24 cellular contexts compared by ENCODE assay signal in the genomic region with DNA sequence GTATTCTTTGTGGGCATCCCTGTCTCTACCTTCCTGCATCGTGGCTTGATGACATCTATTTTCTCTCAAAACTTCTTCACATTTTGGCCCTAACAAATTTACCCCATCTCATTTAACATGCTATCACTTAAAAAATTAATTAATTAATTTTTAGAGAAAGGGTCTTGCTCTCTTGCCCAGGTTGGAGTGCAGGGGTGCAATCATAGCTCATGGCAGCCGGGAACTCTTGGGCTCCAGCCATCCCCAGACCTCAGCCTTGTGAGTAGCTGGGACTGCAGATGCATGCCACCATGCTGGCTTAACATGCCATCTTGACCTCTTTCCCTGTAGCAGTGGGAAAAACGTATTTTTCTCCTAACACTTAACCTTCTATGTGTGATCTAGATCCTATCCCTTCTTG. TPM values are rescaled to one million over a fixed set of nuclear protein-coding genes. Genes with fewer than 3 reads are reported as not detected.
A peak's percentile ranks its signal among the peaks of the same experiment; 100 is the strongest.
DNase-seq lines count a peak whose midpoint lies in the region; ATAC-seq, FAIRE-seq and TF ChIP-seq lines count a peak whose summit lies in the region.
"Had no signal": no experiment of that assay in that cellular context is flagged by ENCODE, and none has a peak within 500 bp of the region (broad histone marks: within the 10 kb centered on the region; RNA-seq: fewer than 3 reads in every experiment).

No MANE protein-coding gene starts in this region.

- BruUV-seq in K562 (replicated peaks; lab: Mats Ljungman, UMichigan) (no TSS peak), Calu3 (replicated peaks; lab: Mats Ljungman, UMichigan) (no TSS peak)

- no peak overlapping the region for H3K9ac ChIP-seq in K562 (ENCODE audit: insufficient read depth in 1 of 2, low read depth in 2 of 2, low read length in 2 of 2)

- H3K27me3 ChIP-seq in K562 (ENCODE audit: control insufficient read depth in 2 of 2, insufficient read depth in 2 of 2, low read length in 2 of 2): no peaks in the 10 kb centered on the region
- no peaks in the 10 kb centered on the region for H3K27me3 ChIP-seq in neutrophil
- H3K27me3 ChIP-seq in vagina: no peaks in the 10 kb centered on the region
- no peaks in the 10 kb centered on the region for H3K27me3 ChIP-seq in heart right ventricle
- no peaks in the 10 kb centered on the region for H3K27me3 ChIP-seq in spleen (replicated peaks in 1 of 7)
- H3K27me3 ChIP-seq: colonic mucosa had no signal

- no peaks in the 10 kb centered on the region for H3K9me1 ChIP-seq in K562 (ENCODE audit: control insufficient read depth, insufficient read depth, low read length)

- H3K79me2 ChIP-seq in K562 (ENCODE audit: control insufficient read depth, insufficient read depth, low read length): peaks cover 38% of the 10 kb centered on the region

- no peak overlapping the region for H3K4me3 Mint-ChIP-seq in activated CD4-positive, alpha-beta memory T cell treated with anti-CD3 and anti-CD28 coated beads, Interleukin-2, amount 10 ng/mL, durations not matched to agents 7 days and 5 days
- no peak overlapping the region for H3K4me3 Mint-ChIP-seq in activated CD4-positive, alpha-beta memory T cell treated with anti-CD3 and anti-CD28 coated beads for 36 hours
- H3K4me3 Mint-ChIP-seq in Calu3 (ENCODE audit: low read depth, unreplicated experiment): no peak overlapping the region
- H3K4me3 Mint-ChIP-seq: activated naive CD4-positive, alpha-beta T cell treated with anti-CD3 and anti-CD28 coated beads, Interleukin-2, amount 10 ng/mL, durations not matched to agents 7 days and 5 days; brain had no signal

- no peak for TF ChIP-seq POLR2A in K562 (conservative IDR thresholded peaks at IDR 0.05)
- no peak for TF ChIP-seq POLR2A in vagina (IDR thresholded peaks at IDR 0.05)
- TF ChIP-seq POLR2A in spleen (IDR thresholded peaks at IDR 0.05): no peak

- intact Hi-C loops in activated CD4-positive, alpha-beta memory T cell treated with anti-CD3 and anti-CD28 coated beads for 36 hours (cut with micrococcal nuclease): loop anchor here (1.0 to 10.0 kb wide), 3 partner anchors 11 to 514 kb away; partner anchors contain the start of gene AP3S2
- intact Hi-C loops in K562 (cut with micrococcal nuclease): no loop called here
- intact Hi-C loops in vagina (cut with DNase I): no loop called here
- intact Hi-C loops in heart right ventricle (cut with DNase I): no loop called here
- intact Hi-C loops in Calu3 (cut with micrococcal nuclease; ENCODE audit: unreplicated experiment): no loop called here
- intact Hi-C loops in spleen (cut with DNase I; ENCODE audit: low total_unique reads): no loop called here

- H3K9me3 ChIP-seq in K562 (replicated peaks; ENCODE audit: control insufficient read depth, insufficient read depth, low read depth, low read length) (no peaks in the 10 kb centered on the region), neutrophil (no peaks in the 10 kb centered on the region), vagina (no peaks in the 10 kb centered on the region), heart right ventricle (no peaks in the 10 kb centered on the region), spleen (no peaks in the 10 kb centered on the region)
- H3K9me3 ChIP-seq: A549, colonic mucosa had no signal

- H3K27ac Mint-ChIP-seq in activated CD4-positive, alpha-beta memory T cell treated with anti-CD3 and anti-CD28 coated beads, Interleukin-2, amount 10 ng/mL, durations not matched to agents 7 days and 5 days: peak overlapping the region; percentile 80
- no peak overlapping the region for H3K27ac Mint-ChIP-seq in activated CD4-positive, alpha-beta memory T cell treated with anti-CD3 and anti-CD28 coated beads for 36 hours
- no peak overlapping the region for H3K27ac Mint-ChIP-seq in Calu3 (ENCODE audit: unreplicated experiment)

- in situ Hi-C loops in K562 (cut with MboI): no loop called here

- H3K4me2 ChIP-seq in K562 (ENCODE audit: insufficient read depth, low read length): no peak overlapping the region

- no peaks in the 10 kb centered on the region for H3K9me3 Mint-ChIP-seq in activated CD4-positive, alpha-beta memory T cell treated with anti-CD3 and anti-CD28 coated beads, Interleukin-2, amount 10 ng/mL, durations not matched to agents 7 days and 5 days
- H3K9me3 Mint-ChIP-seq in activated CD4-positive, alpha-beta memory T cell treated with anti-CD3 and anti-CD28 coated beads for 36 hours: peaks cover 3% of the 10 kb centered on the region
- H3K9me3 Mint-ChIP-seq in Calu3 (ENCODE audit: low read depth, unreplicated experiment): peaks cover 2% of the 10 kb centered on the region
- H3K9me3 Mint-ChIP-seq: CD4-positive, alpha-beta T cell had no signal

- ATAC-seq in K562: no peak
- ATAC-seq in heart right ventricle: no peak
- ATAC-seq: A549, HepG2, PC-3 had no signal

- CTCF ChIA-PET in activated CD4-positive, alpha-beta memory T cell treated with anti-CD3 and anti-CD28 coated beads, Interleukin-2, amount 10 ng/mL, durations not matched to agents 7 days and 5 days (lab: Charles Lee): interaction anchor here (1.0 to 2.0 kb wide), 6 partner anchors 10 to 90 kb away, joined by 3 to 6 read pairs (median 4); no protein-coding TSS in a partner anchor
- CTCF ChIA-PET in activated CD4-positive, alpha-beta memory T cell treated with anti-CD3 and anti-CD28 coated beads for 36 hours (lab: Charles Lee): interaction anchor here (0.6 to 1.2 kb wide), 2 partner anchors 46 to 117 kb away, joined by 3 to 5 read pairs; no protein-coding TSS in a partner anchor
- CTCF ChIA-PET in K562 (lab: Yijun Ruan, JAX; ENCODE audit: low intra/inter-chr PET ratio) (interaction anchor here (0.6 kb wide), 1 partner anchor 20 kb away, joined by 3 read pairs; the partner anchor contains the start of gene IQGAP1), Calu3 (lab: Charles Lee) (interaction anchor here (0.7 to 1.7 kb wide), 2 partner anchors 11 to 35 kb away, joined by 5 read pairs; no protein-coding TSS in a partner anchor)

- H3K36me3 ChIP-seq in K562 (ENCODE audit: control insufficient read depth, insufficient read depth, low read length) (no peaks in the 10 kb centered on the region), neutrophil (peaks cover 4% of the 10 kb centered on the region), vagina (no peaks in the 10 kb centered on the region), heart right ventricle (peaks cover 0 to 10% (median 0%) of the 10 kb centered on the region in 9 donors), spleen (peaks cover 0 to 11% (median 0%) of the 10 kb centered on the region in 6 donors)
- H3K36me3 ChIP-seq: colonic mucosa had no signal

- TF ChIP-seq RAD21 in K562 (CRISPR knock-in tag; conservative IDR thresholded peaks at IDR 0.05 in 1 of 2, IDR thresholded peaks at IDR 0.05 in 1 of 2): no peak

- H3K4me3 ChIP-seq in K562: no peak overlapping the region
- H3K4me3 ChIP-seq in neutrophil (ENCODE audit: low read depth in 1 of 2, low read length in 1 of 2): no peak overlapping the region
- H3K4me3 ChIP-seq in vagina: no peak overlapping the region
- H3K4me3 ChIP-seq in heart right ventricle: no peak overlapping the region
- no peak overlapping the region for H3K4me3 ChIP-seq in spleen
- H3K4me3 ChIP-seq: A549, colonic mucosa had no signal

- H3K4me1 Mint-ChIP-seq in activated CD4-positive, alpha-beta memory T cell treated with anti-CD3 and anti-CD28 coated beads, Interleukin-2, amount 10 ng/mL, durations not matched to agents 7 days and 5 days: peaks cover 81% of the 10 kb centered on the region
- H3K4me1 Mint-ChIP-seq in activated CD4-positive, alpha-beta memory T cell treated with anti-CD3 and anti-CD28 coated beads for 36 hours (ENCODE audit: low read depth): peaks cover 82% of the 10 kb centered on the region
- peaks cover 64% of the 10 kb centered on the region for H3K4me1 Mint-ChIP-seq in Calu3 (ENCODE audit: low read depth, unreplicated experiment)

- WGBS in K562 (ENCODE audit: insufficient coverage, low coverage, missing lambda C conversion rate): 61% methylated on average over 3 of the region's 3 CpGs
- 91 to 97% methylated on average over 3 of the region's 3 CpGs for WGBS in heart right ventricle, 2 donors
- WGBS in spleen, 5 donors: 72 to 94% (median 89%) methylated on average over 3 of the region's 3 CpGs

- FAIRE-seq in K562 (lab: Jason Lieb, UNC): no peak
- FAIRE-seq: A549, endothelial cell of umbilical vein, frontal cortex, HepG2 had no signal

- DNase-seq in activated CD4-positive, alpha-beta memory T cell treated with anti-CD3 and anti-CD28 coated beads, Interleukin-2, amount 10 ng/mL, durations not matched to agents 7 days and 5 days: no peak
- no peak for DNase-seq in activated CD4-positive, alpha-beta memory T cell treated with anti-CD3 and anti-CD28 coated beads for 36 hours
- DNase-seq in K562 (ENCODE audit: extremely low read depth in 1 of 4, low spot score in 3 of 4) (no peak), vagina (ENCODE audit: extremely low spot score in 2 of 2) (no peak), heart right ventricle (no peak), Calu3 (no peak), spleen (no peak)
- DNase-seq: activated CD8-positive, alpha-beta memory T cell treated with anti-CD3 and anti-CD28 coated beads, Interleukin-2, amount 50 U/mL, for 48 hours; CD4-positive, alpha-beta T cell; colonic mucosa; GOT3; left cardiac atrium; NCI-H146; nucleus accumbens; PC-3; right cardiac atrium had no signal

- peaks cover 50% of the 10 kb centered on the region for H3K36me3 Mint-ChIP-seq in activated CD4-positive, alpha-beta memory T cell treated with anti-CD3 and anti-CD28 coated beads, Interleukin-2, amount 10 ng/mL, durations not matched to agents 7 days and 5 days (ENCODE audit: low read depth)
- H3K36me3 Mint-ChIP-seq in activated CD4-positive, alpha-beta memory T cell treated with anti-CD3 and anti-CD28 coated beads for 36 hours: peaks cover 19% of the 10 kb centered on the region
- peaks cover 24% of the 10 kb centered on the region for H3K36me3 Mint-ChIP-seq in Calu3 (ENCODE audit: insufficient read depth, unreplicated experiment)

- TF ChIP-seq CTCF in K562 (IDR thresholded peaks at IDR 0.05 in 2 of 3, conservative IDR thresholded peaks at IDR 0.05 in 1 of 3; ENCODE audit: insufficient read depth in 2 of 3, low read depth in 1 of 3, low read length in 3 of 3) (no peak), neutrophil (IDR thresholded peaks at IDR 0.05) (no peak), vagina (IDR thresholded peaks at IDR 0.05) (no peak), heart right ventricle (IDR thresholded peaks at IDR 0.05) (no peak), Calu3 (IDR thresholded peaks at IDR 0.05; ENCODE audit: unreplicated experiment) (no peak), spleen (IDR thresholded peaks at IDR 0.05 in 8 of 11, conservative IDR thresholded peaks at IDR 0.05 in 3 of 11) (no peak)

- no peaks in the 10 kb centered on the region for H3K27me3 Mint-ChIP-seq in activated CD4-positive, alpha-beta memory T cell treated with anti-CD3 and anti-CD28 coated beads, Interleukin-2, amount 10 ng/mL, durations not matched to agents 7 days and 5 days
- H3K27me3 Mint-ChIP-seq in activated CD4-positive, alpha-beta memory T cell treated with anti-CD3 and anti-CD28 coated beads for 36 hours: no peaks in the 10 kb centered on the region
- H3K27me3 Mint-ChIP-seq in Calu3 (ENCODE audit: unreplicated experiment): no peaks in the 10 kb centered on the region
- H3K27me3 Mint-ChIP-seq: activated naive CD4-positive, alpha-beta T cell treated with anti-CD3 and anti-CD28 coated beads, Interleukin-2, amount 10 ng/mL, durations not matched to agents 7 days and 5 days; CD4-positive, alpha-beta T cell; stimulated activated naive CD8-positive, alpha-beta T cell treated with anti-CD3 and anti-CD28 coated beads, Interleukin-15, amount 100 ng/mL, for 72 hours had no signal

- H3K27ac ChIP-seq in K562 (ENCODE audit: extremely low read depth, low read depth, low read length) (no peak overlapping the region), neutrophil (peak overlapping the region; percentile 33), vagina (peak overlapping the region; percentile 34), heart right ventricle (peak overlapping the region in 2 of 10 donors; percentile 29 to 65), spleen (peak overlapping the region in 4 of 8 donors; percentile 6 to 65 (median 53))

- no peak for TF ChIP-seq EP300 in K562 (IDR thresholded peaks at IDR 0.05; ENCODE audit: low read length)

- POLR2A ChIA-PET in activated CD4-positive, alpha-beta memory T cell treated with anti-CD3 and anti-CD28 coated beads, Interleukin-2, amount 10 ng/mL, durations not matched to agents 7 days and 5 days (lab: Charles Lee): interaction anchor here (1.1 to 2.7 kb wide), 6 partner anchors 10 to 47 kb away, joined by 3 to 40 read pairs (median 10); partner anchors contain the start of gene IQGAP1
- POLR2A ChIA-PET in activated CD4-positive, alpha-beta memory T cell treated with anti-CD3 and anti-CD28 coated beads for 36 hours (lab: Charles Lee): interaction anchor here (1.2 to 2.0 kb wide), 5 partner anchors 10 to 70 kb away, joined by 3 to 19 read pairs (median 5); no protein-coding TSS in a partner anchor
- POLR2A ChIA-PET in K562 (lab: Yijun Ruan, JAX): no interaction called here

- no peak overlapping the region for H2AFZ ChIP-seq in K562 (ENCODE audit: low read depth, low read length)

- no peaks in the 10 kb centered on the region for H4K20me1 ChIP-seq in K562 (replicated peaks; ENCODE audit: control insufficient read depth, insufficient read depth, low read length)

- peaks cover 0 to 13% of the 10 kb centered on the region in 2 experiments; a peak in 4 of 5 replicates for H3K4me1 ChIP-seq in K562 (replicated peaks in 1 of 2; ENCODE audit: control insufficient read depth in 2 of 2, insufficient read depth in 2 of 2, low read length in 2 of 2)
- H3K4me1 ChIP-seq in neutrophil (ENCODE audit: control insufficient read depth in 1 of 2, insufficient read depth in 1 of 2, low read depth in 1 of 2, low read length in 1 of 2): peaks cover 58 to 59% of the 10 kb centered on the region in 2 experiments
- peaks cover 66% of the 10 kb centered on the region for H3K4me1 ChIP-seq in vagina
- H3K4me1 ChIP-seq in heart right ventricle: peaks cover 14 to 89% (median 68%) of the 10 kb centered on the region in 9 donors
- H3K4me1 ChIP-seq in spleen: peaks cover 24 to 92% (median 80%) of the 10 kb centered on the region in 6 donors

RNA-seq across cellular contexts. Expression of gene IQGAP1, which starts 20.6 kb away (rescaled TPM):
- total RNA-seq in activated CD4-positive, alpha-beta memory T cell treated with anti-CD3 and anti-CD28 coated beads, Interleukin-2, amount 10 ng/mL, durations not matched to agents 7 days and 5 days: 100 to 1,000 TPM; 229 to 240 TPM
- total RNA-seq in activated CD4-positive, alpha-beta memory T cell treated with anti-CD3 and anti-CD28 coated beads for 36 hours: 100 to 1,000 TPM; 186 to 207 TPM
- 115 and 218 TPM in 2 replicates for total RNA-seq in K562 (2011; cell fraction: chromatin; rRNA removed; ENCODE audit: low replicate concordance)
- total RNA-seq in K562 (2011; cell fraction: nucleolus; rRNA removed): 41.1 and 55.2 TPM in 2 replicates
- total RNA-seq in K562 (2011; cell fraction: nucleoplasm; rRNA removed): 77.8 and 117 TPM in 2 replicates
- 67.1 and 76.0 TPM in 2 replicates for total RNA-seq in K562 (2014; rRNA removed)
- 81.0 and 96.7 TPM in 2 replicates for total RNA-seq in K562 (2014; rRNA removed; fragmentation: Illumina TruSeq; extraction: Trizol)
- total RNA-seq in K562 (2015; rRNA removed; fragmentation: Illumina TruSeq; extraction: Trizol): 143 and 150 TPM in 2 replicates
- total RNA-seq in K562 (2021): 59.6 and 63.9 TPM in 2 replicates
- 71.8 and 77.7 TPM in 2 replicates for polyA plus RNA-seq in K562 (2011; rRNA removed)
- polyA plus RNA-seq in K562 (2011; cell fraction: cytosol; rRNA removed): 29.0 and 29.2 TPM in 2 replicates
- 69.9 and 288 TPM in 2 replicates for polyA plus RNA-seq in K562 (2011; cell fraction: nucleus; rRNA removed)
- polyA plus RNA-seq in K562 (2012): 56.8 and 73.8 TPM in 2 replicates
- polyA plus RNA-seq in K562 (2014; fragmentation: Illumina TruSeq; extraction: Trizol): 116 and 125 TPM in 2 replicates
- 10 to 100 TPM; 37.6 to 38.7 TPM for polyA plus RNA-seq in K562 (2014; fragmentation: Nextera tagmentation; extraction: Ambion mirVana)
- polyA plus RNA-seq in K562 (2014; rRNA removed): 68.7 and 79.2 TPM in 2 replicates
- polyA minus RNA-seq in K562 (2011; rRNA and poly(A)+ RNA removed): 235 and 252 TPM in 2 replicates
- 46.9 and 64.3 TPM in 2 replicates for polyA minus RNA-seq in K562 (2011; cell fraction: cytosol; rRNA and poly(A)+ RNA removed)
- polyA minus RNA-seq in K562 (2011; cell fraction: nucleus; rRNA and poly(A)+ RNA removed): 69.3 and 393 TPM in 2 replicates
- 261 TPM for total RNA-seq in vagina
- 10 to 100 TPM; 28.6 to 81.7 (median 35.0) TPM for total RNA-seq in heart right ventricle
- polyA plus RNA-seq in heart right ventricle: 10 to 100 TPM; 29.5 to 41.7 TPM
- total RNA-seq in Calu3 (2022): 193 and 206 TPM in 2 replicates
- 100 to 1,000 TPM; 190 to 282 (median 261) TPM for total RNA-seq in spleen
- polyA plus RNA-seq in spleen: 10 to 100 TPM; 48.1 to 72.0 (median 51.6) TPM

RNA-seq across cellular contexts. Expression of gene ZNF774, which starts 56.6 kb away (rescaled TPM):
- 1 to 10 TPM in 1 of 2 experiments, under 1 TPM in 1; 0.83 to 1.0 TPM for total RNA-seq in activated CD4-positive, alpha-beta memory T cell treated with anti-CD3 and anti-CD28 coated beads, Interleukin-2, amount 10 ng/mL, durations not matched to agents 7 days and 5 days
- 1 to 10 TPM in 1 of 2 experiments, under 1 TPM in 1; 0.68 to 1.1 TPM for total RNA-seq in activated CD4-positive, alpha-beta memory T cell treated with anti-CD3 and anti-CD28 coated beads for 36 hours
- 9.0 and 9.3 TPM in 2 replicates for total RNA-seq in K562 (2011; cell fraction: chromatin; rRNA removed; ENCODE audit: low replicate concordance)
- 4.6 and 5.3 TPM in 2 replicates for total RNA-seq in K562 (2011; cell fraction: nucleolus; rRNA removed)
- total RNA-seq in K562 (2011; cell fraction: nucleoplasm; rRNA removed): 5.6 and 9.1 TPM in 2 replicates
- total RNA-seq in K562 (2014; rRNA removed): 1.00 and 1.6 TPM in 2 replicates
- total RNA-seq in K562 (2014; rRNA removed; fragmentation: Illumina TruSeq; extraction: Trizol): 0.95 and 1.9 TPM in 2 replicates
- total RNA-seq in K562 (2015; rRNA removed; fragmentation: Illumina TruSeq; extraction: Trizol): 1.2 TPM in 2 replicates
- 1.2 and 3.0 TPM in 2 replicates for total RNA-seq in K562 (2021)
- 1.5 and 1.6 TPM in 2 replicates for polyA plus RNA-seq in K562 (2011; rRNA removed)
- polyA plus RNA-seq in K562 (2011; cell fraction: cytosol; rRNA removed): 0.97 and 1.7 TPM in 2 replicates
- 3.0 and 3.2 TPM in 2 replicates for polyA plus RNA-seq in K562 (2011; cell fraction: nucleus; rRNA removed)
- 1.1 and 1.3 TPM in 2 replicates for polyA plus RNA-seq in K562 (2012)
- polyA plus RNA-seq in K562 (2014; fragmentation: Illumina TruSeq; extraction: Trizol): 1.7 and 3.9 TPM in 2 replicates
- under 1 TPM; 0.32 to 0.34 TPM for polyA plus RNA-seq in K562 (2014; fragmentation: Nextera tagmentation; extraction: Ambion mirVana)
- 1.7 and 2.0 TPM in 2 replicates for polyA plus RNA-seq in K562 (2014; rRNA removed)
- 2.9 and 3.1 TPM in 2 replicates for polyA minus RNA-seq in K562 (2011; rRNA and poly(A)+ RNA removed)
- polyA minus RNA-seq in K562 (2011; cell fraction: cytosol; rRNA and poly(A)+ RNA removed): 0.38 and 5.4 TPM in 2 replicates
- polyA minus RNA-seq in K562 (2011; cell fraction: nucleus; rRNA and poly(A)+ RNA removed): 2.4 and 3.6 TPM in 2 replicates
- total RNA-seq in vagina: 8.3 TPM
- 10 to 100 TPM in 2 of 10 donors, 1 to 10 TPM in 8; 2.2 to 19.6 (median 7.0) TPM for total RNA-seq in heart right ventricle
- polyA plus RNA-seq in heart right ventricle: 1 to 10 TPM; 2.8 to 4.2 TPM
- total RNA-seq in Calu3 (2022): 6.2 and 10.4 TPM in 2 replicates
- 1 to 10 TPM in 6 of 7 donors, under 1 TPM in 1; 0.77 to 4.2 (median 1.8) TPM for total RNA-seq in spleen
- under 1 TPM; 0.17 to 0.29 (median 0.20) TPM for polyA plus RNA-seq in spleen
